1 cellular context compared by ENCODE assay signal in the genomic region with DNA sequence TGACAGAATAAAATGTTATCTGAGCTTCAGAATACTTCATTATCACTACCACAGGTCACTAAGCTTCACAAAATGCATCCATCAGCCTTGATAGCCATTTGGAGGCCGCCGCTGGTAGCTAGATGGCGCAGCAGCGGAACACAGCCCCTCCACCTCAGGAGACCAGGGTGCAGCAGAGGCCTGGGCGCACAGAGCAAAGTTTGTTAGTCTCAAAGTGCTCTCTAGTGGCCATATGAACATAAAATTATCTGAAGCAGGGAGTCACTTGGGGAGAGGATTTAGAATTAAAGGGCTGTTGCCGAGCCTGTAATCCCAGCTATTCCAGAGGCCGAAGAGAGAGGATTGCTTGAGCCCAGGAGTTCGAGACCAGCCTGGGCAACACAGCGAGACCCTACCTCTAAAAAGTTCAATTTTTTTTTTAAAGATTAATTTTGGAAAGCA.
A peak's percentile ranks its signal among the peaks of the same experiment; 100 is the strongest.
TF ChIP-seq lines count a peak whose summit lies in the region.

No MANE protein-coding gene starts in this region.

TF ChIP-seq in WTC11, 78 proteins besides CTCF, POLR2A, EP300 and RAD21 (continued from another document):
- TF ChIP-seq, protein P1, sequence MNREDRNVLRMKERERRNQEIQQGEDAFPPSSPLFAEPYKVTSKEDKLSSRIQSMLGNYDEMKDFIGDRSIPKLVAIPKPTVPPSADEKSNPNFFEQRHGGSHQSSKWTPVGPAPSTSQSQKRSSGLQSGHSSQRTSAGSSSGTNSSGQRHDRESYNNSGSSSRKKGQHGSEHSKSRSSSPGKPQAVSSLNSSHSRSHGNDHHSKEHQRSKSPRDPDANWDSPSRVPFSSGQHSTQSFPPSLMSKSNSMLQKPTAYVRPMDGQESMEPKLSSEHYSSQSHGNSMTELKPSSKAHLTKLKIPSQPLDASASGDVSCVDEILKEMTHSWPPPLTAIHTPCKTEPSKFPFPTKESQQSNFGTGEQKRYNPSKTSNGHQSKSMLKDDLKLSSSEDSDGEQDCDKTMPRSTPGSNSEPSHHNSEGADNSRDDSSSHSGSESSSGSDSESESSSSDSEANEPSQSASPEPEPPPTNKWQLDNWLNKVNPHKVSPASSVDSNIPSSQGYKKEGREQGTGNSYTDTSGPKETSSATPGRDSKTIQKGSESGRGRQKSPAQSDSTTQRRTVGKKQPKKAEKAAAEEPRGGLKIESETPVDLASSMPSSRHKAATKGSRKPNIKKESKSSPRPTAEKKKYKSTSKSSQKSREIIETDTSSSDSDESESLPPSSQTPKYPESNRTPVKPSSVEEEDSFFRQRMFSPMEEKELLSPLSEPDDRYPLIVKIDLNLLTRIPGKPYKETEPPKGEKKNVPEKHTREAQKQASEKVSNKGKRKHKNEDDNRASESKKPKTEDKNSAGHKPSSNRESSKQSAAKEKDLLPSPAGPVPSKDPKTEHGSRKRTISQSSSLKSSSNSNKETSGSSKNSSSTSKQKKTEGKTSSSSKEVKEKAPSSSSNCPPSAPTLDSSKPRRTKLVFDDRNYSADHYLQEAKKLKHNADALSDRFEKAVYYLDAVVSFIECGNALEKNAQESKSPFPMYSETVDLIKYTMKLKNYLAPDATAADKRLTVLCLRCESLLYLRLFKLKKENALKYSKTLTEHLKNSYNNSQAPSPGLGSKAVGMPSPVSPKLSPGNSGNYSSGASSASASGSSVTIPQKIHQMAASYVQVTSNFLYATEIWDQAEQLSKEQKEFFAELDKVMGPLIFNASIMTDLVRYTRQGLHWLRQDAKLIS (CRISPR knock-in tag; IDR thresholded peaks at IDR 0.05; ENCODE audit: borderline replicate concordance): peak; percentile 23; the same call in 1 of the 2 replicates
- 0 out of 2 replicates have a peak, but pooled peaks have one; percentile 4 for TF ChIP-seq ZNF423 (CRISPR knock-in tag; IDR thresholded peaks at IDR 0.05)
TF ChIP-seq in WTC11: peak in this region for 6.
